In genomic region chr13:33524086-33524485, GRCh38 we compare ENCODE assay signal across 12 cellular contexts.
DNase-seq lines count a peak whose midpoint lies in the region; ATAC-seq and TF ChIP-seq lines count a peak whose summit lies in the region.
"Had no signal": no experiment of that assay in that cellular context is flagged by ENCODE, and none has a peak within 500 bp of the region (broad histone marks: within the 10 kb centered on the region; RNA-seq: fewer than 3 reads in every experiment).

No MANE protein-coding gene starts in this region.

- no peaks in the 10 kb centered on the region for H3K9me3 Mint-ChIP-seq in CD4-positive, alpha-beta memory T cell
- H3K9me3 Mint-ChIP-seq: activated CD4-positive, alpha-beta T cell treated with anti-CD3 and anti-CD28 coated beads, Interleukin-2, amount 10 ng/mL, durations not matched to agents 24 days and 14 days; activated T-helper 2 cell treated with anti-CD3 and anti-CD28 coated beads, Interferon-gamma antibody, Interleukin-2, Interleukin-4, amounts not matched to agents 10 μg/mL and 5 μg/mL and 100 μg/mL, durations not matched to agents 14 hours and 24 hours and 36 hours had no signal

- H3K36me3 ChIP-seq in RWPE2 (ENCODE audit: low read depth) (no peaks in the 10 kb centered on the region), skeletal muscle satellite cell (ENCODE audit: insufficient read depth, low read length) (no peaks in the 10 kb centered on the region)
- H3K36me3 ChIP-seq in CD4-positive, alpha-beta memory T cell (ENCODE audit: insufficient read depth, low read length) = no peaks in the 10 kb centered on the region
- H3K36me3 ChIP-seq: cardiac muscle cell had no signal

- intact Hi-C loops in CD4-positive, alpha-beta memory T cell (cut with micrococcal nuclease) = no loop called here

- no peaks in the 10 kb centered on the region for H3K9me3 ChIP-seq in RWPE2 (ENCODE audit: severe bottlenecking)
- no peaks in the 10 kb centered on the region for H3K9me3 ChIP-seq in skeletal muscle satellite cell (replicated peaks; ENCODE audit: low read length)
- no peaks in the 10 kb centered on the region for H3K9me3 ChIP-seq in CD4-positive, alpha-beta memory T cell (ENCODE audit: control insufficient read depth in 1 of 2, low read length in 2 of 2)

- H3K4me1 ChIP-seq in RWPE2 (ENCODE audit: insufficient read depth, poor library complexity, severe bottlenecking) (peaks cover 10% of the 10 kb centered on the region), skeletal muscle satellite cell (ENCODE audit: control insufficient read depth, insufficient read depth, low read length) (peaks cover 59% of the 10 kb centered on the region)
- H3K4me1 ChIP-seq in CD4-positive, alpha-beta memory T cell (ENCODE audit: insufficient read depth, low read length) = peaks cover 4% of the 10 kb centered on the region

- no peak for TF ChIP-seq CTCF in RWPE2 (IDR thresholded peaks at IDR 0.05; ENCODE audit: poor library complexity, severe bottlenecking)
- TF ChIP-seq CTCF in fibroblast of mammary gland (conservative IDR thresholded peaks at IDR 0.05; ENCODE audit: control insufficient read depth, insufficient read depth, low read depth, low read length) = no peak

- H3K27me3 Mint-ChIP-seq in CD4-positive, alpha-beta memory T cell = no peaks in the 10 kb centered on the region
- H3K27me3 Mint-ChIP-seq: activated CD4-positive, alpha-beta T cell treated with anti-CD3 and anti-CD28 coated beads, Interleukin-2, amount 10 ng/mL, durations not matched to agents 24 days and 14 days had no signal

- ATAC-seq in RWPE2 (ENCODE audit: low read depth) (no peak), HG02938 (IDR thresholded peaks at IDR 0.05; ENCODE audit: unreplicated experiment) (no peak), GM18858 (IDR thresholded peaks at IDR 0.05; ENCODE audit: unreplicated experiment) (no peak)

- peak overlapping the region; percentile 26 for H3K27ac ChIP-seq in RWPE2 (ENCODE audit: poor library complexity, severe bottlenecking)
- H3K27ac ChIP-seq in CD4-positive, alpha-beta memory T cell (ENCODE audit: low read depth, low read length) = no peak overlapping the region
- H3K27ac ChIP-seq: cardiac muscle cell had no signal

- CTCF ChIA-PET in CD4-positive, alpha-beta memory T cell (lab: Charles Lee; ENCODE audit: partially characterized antibody) = no interaction called here

- no peak overlapping the region for H3K4me3 Mint-ChIP-seq in CD4-positive, alpha-beta memory T cell
- H3K4me3 Mint-ChIP-seq: activated CD4-positive, alpha-beta T cell treated with anti-CD3 and anti-CD28 coated beads, Interleukin-2, amount 10 ng/mL, durations not matched to agents 24 days and 14 days had no signal

- peak overlapping the region; percentile 18 for H3K4me2 ChIP-seq in skeletal muscle satellite cell (ENCODE audit: low read length)

- peaks cover 0 to under 1% of the 10 kb centered on the region in 2 donors for H3K36me3 Mint-ChIP-seq in CD4-positive, alpha-beta memory T cell

- H3K9ac ChIP-seq in skeletal muscle satellite cell (ENCODE audit: low read depth, low read length) = peak overlapping the region; percentile 47

- DNase-seq in GM03348 (ENCODE audit: low spot score) (peak; percentile 36), RWPE2 (ENCODE audit: low spot score) (no peak), fibroblast of mammary gland (ENCODE audit: low read depth) (peak; percentile 89)
- no peak for DNase-seq in CD4-positive, alpha-beta memory T cell
- no peak for DNase-seq in stimulated activated CD4-positive, alpha-beta T cell treated with anti-CD3 and anti-CD28 coated beads, Interleukin-12 subunit alpha, Interleukin-12 subunit beta, amount 100 ng/mL, for 4 hours
- DNase-seq: activated CD4-positive, alpha-beta T cell treated with anti-CD3 and anti-CD28 coated beads, Interleukin-2, amount 10 ng/mL, durations not matched to agents 24 days and 14 days; T-helper 1 cell had no signal

- H3K4me3 ChIP-seq in RWPE2 (ENCODE audit: severe bottlenecking) (no peak overlapping the region), fibroblast of mammary gland (ENCODE audit: control insufficient read depth, low read depth, low read length) (no peak overlapping the region), skeletal muscle satellite cell (ENCODE audit: low read length) (no peak overlapping the region)
- H3K4me3 ChIP-seq in CD4-positive, alpha-beta memory T cell (ENCODE audit: low read length in 2 of 2) = no peak overlapping the region
- H3K4me3 ChIP-seq: cardiac muscle cell had no signal

- no peak overlapping the region for H3K27ac Mint-ChIP-seq in CD4-positive, alpha-beta memory T cell
- H3K27ac Mint-ChIP-seq: activated CD4-positive, alpha-beta T cell treated with anti-CD3 and anti-CD28 coated beads, Interleukin-2, amount 10 ng/mL, durations not matched to agents 24 days and 14 days; activated T-helper 2 cell treated with anti-CD3 and anti-CD28 coated beads, Interferon-gamma antibody, Interleukin-2, Interleukin-4, amounts not matched to agents 10 μg/mL and 5 μg/mL and 100 μg/mL, durations not matched to agents 14 hours and 24 hours and 36 hours had no signal

- H3K27me3 ChIP-seq in RWPE2 (ENCODE audit: insufficient read depth, poor library complexity, severe bottlenecking) (no peaks in the 10 kb centered on the region), skeletal muscle satellite cell (ENCODE audit: control insufficient read depth, insufficient read depth, low read length) (no peaks in the 10 kb centered on the region)
- no peaks in the 10 kb centered on the region for H3K27me3 ChIP-seq in CD4-positive, alpha-beta memory T cell (ENCODE audit: insufficient read depth, low read length)
- H3K27me3 ChIP-seq: cardiac muscle cell had no signal

- POLR2A ChIA-PET in CD4-positive, alpha-beta memory T cell (lab: Charles Lee; ENCODE audit: partially characterized antibody) = no interaction called here

- H3K4me1 Mint-ChIP-seq in CD4-positive, alpha-beta memory T cell = peaks cover 5 to 11% (median 8%) of the 10 kb centered on the region in 4 donors

Comparison
In these comparisons a context has a peak if more than half of its experiments do, and no peak if none do; other contexts are left out.
1. DNase-seq: peak in GM03348 (single experiment) and fibroblast of mammary gland (single experiment); none in RWPE2 (single experiment), CD4-positive, alpha-beta memory T cell (0 of 5) and stimulated activated CD4-positive, alpha-beta T cell treated with anti-CD3 and anti-CD28 coated beads, Interleukin-12 subunit alpha, Interleukin-12 subunit beta, amount 100 ng/mL, for 4 hours (single experiment).